Comparison of ENCODE assay signal across 1 cellular context in genomic region chr4:89056953-89057398, GRCh38.
TF ChIP-seq lines count a peak whose summit lies in the region.

TSS of gene FAM13A (minus strand) at chr4:89057185. CDS start at chr4:89056964, 221 bp downstream.

TF ChIP-seq in GM12878, 131 proteins besides CTCF, POLR2A, EP300 and RAD21:
- TF ChIP-seq ZNF687 (IDR thresholded peaks at IDR 0.05) = peak; percentile 14; the same call in 1 of the 2 replicates
- peak; percentile 57 for TF ChIP-seq USF1 (IDR thresholded peaks at IDR 0.05; ENCODE audit: borderline replicate concordance, extremely low read length, insufficient read depth, low read depth, low read length)
- TF ChIP-seq MTA3 (IDR thresholded peaks at IDR 0.05; ENCODE audit: borderline replicate concordance, low read length) = no peak
- 0 out of 2 replicates have a peak, but pooled peaks have one; percentile 23 for TF ChIP-seq MXI1 (IDR thresholded peaks at IDR 0.05; ENCODE audit: low read depth, low read length)
- TF ChIP-seq RELB (IDR thresholded peaks at IDR 0.05; ENCODE audit: low read depth) = peak; percentile 18; the same call in 1 of the 2 replicates
- no peak for TF ChIP-seq RCOR1 (conservative IDR thresholded peaks at IDR 0.05; ENCODE audit: low read depth, low read length)
- TF ChIP-seq ELK1 (IDR thresholded peaks at IDR 0.05; ENCODE audit: low read depth, low read length) = no peak
- TF ChIP-seq USF2 (IDR thresholded peaks at IDR 0.05; ENCODE audit: borderline replicate concordance, low read depth, low read length) = peak; percentile 70; the same call in 1 of the 2 replicates
- peak; percentile 63 to 86; a peak in 3 of 4 replicates for TF ChIP-seq BHLHE40 (IDR thresholded peaks at IDR 0.05; ENCODE audit: borderline replicate concordance in 1 of 2, low read depth in 2 of 2, low read length in 1 of 2)
- no peak for TF ChIP-seq ZBED1 (IDR thresholded peaks at IDR 0.05; ENCODE audit: borderline replicate concordance)
- TF ChIP-seq ZBTB4 (CRISPR knock-in tag; IDR thresholded peaks at IDR 0.05) = peak; percentile 75
- TF ChIP-seq PRDM15 (CRISPR knock-in tag; IDR thresholded peaks at IDR 0.05) = peak; percentile 80; the same call in 1 of the 2 replicates
- TF ChIP-seq RELA (IDR thresholded peaks at IDR 0.05; ENCODE audit: borderline replicate concordance, partially characterized antibody) = no peak
- TF ChIP-seq ASH2L (IDR thresholded peaks at IDR 0.05; ENCODE audit: borderline replicate concordance, low read depth) = no peak
- no peak for TF ChIP-seq SREBF1 (IDR thresholded peaks at IDR 0.05; ENCODE audit: low read length)
- TF ChIP-seq NBN (IDR thresholded peaks at IDR 0.05) = 0 out of 2 replicates have a peak, but pooled peaks have one; percentile 11
- TF ChIP-seq IKZF1 (conservative IDR thresholded peaks at IDR 0.05) = 0 out of 2 replicates have a peak, but pooled peaks have one; percentile 23
- TF ChIP-seq E2F8 (IDR thresholded peaks at IDR 0.05; ENCODE audit: low read depth, partially characterized antibody) = no peak
- TF ChIP-seq EGR1 (IDR thresholded peaks at IDR 0.05; ENCODE audit: borderline replicate concordance in 1 of 2, low read depth in 2 of 2, low read length in 2 of 2) = no peak
- peak; percentile 99 for TF ChIP-seq RAD51 (IDR thresholded peaks at IDR 0.05)
